ENCODE assay signal across 19 cellular contexts in the genomic region with DNA sequence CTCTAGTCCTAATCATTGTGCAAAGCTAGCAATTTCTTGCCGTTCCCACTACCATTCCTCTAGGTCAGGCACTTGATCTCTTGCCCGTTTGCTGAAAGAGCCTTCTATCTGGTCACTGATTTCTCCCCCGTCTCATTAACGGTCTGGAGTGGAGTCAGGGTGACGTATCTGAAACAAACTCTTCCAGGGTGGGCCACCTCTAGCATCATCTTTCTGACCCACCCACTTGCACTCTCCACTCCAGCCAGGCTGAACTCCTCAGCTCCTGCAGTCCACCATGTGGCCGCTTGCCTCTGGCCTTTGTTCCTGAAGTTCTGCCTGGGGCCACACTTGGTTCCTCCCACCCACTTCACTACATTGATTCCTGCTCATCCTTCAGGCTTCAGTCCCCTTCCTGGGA. TPM values are rescaled to one million over a fixed set of nuclear protein-coding genes. Genes with fewer than 3 reads are reported as not detected.
A peak's percentile ranks its signal among the peaks of the same experiment; 100 is the strongest.
DNase-seq lines count a peak whose midpoint lies in the region; ATAC-seq lines count a peak whose summit lies in the region.
"Had no signal": no experiment of that assay in that cellular context is flagged by ENCODE, and none has a peak within 500 bp of the region (broad histone marks: within the 10 kb centered on the region; RNA-seq: fewer than 3 reads in every experiment).

No MANE protein-coding gene starts in this region.

- H4K20me1 ChIP-seq in BLaER1 treated with 17β-estradiol and CSF1 and Interleukin-3, amounts not matched to agents 10 nM and 100 nM, result peaks cover 0 to 98% (median 51%) of the 10 kb centered on the region in 11 experiments; a peak in 12 of 22 replicates

- no peaks in the 10 kb centered on the region for H3K27me3 ChIP-seq in BLaER1 treated with 17β-estradiol and CSF1 and Interleukin-3, amounts not matched to agents 10 nM and 100 nM
- no peaks in the 10 kb centered on the region for H3K27me3 ChIP-seq in CD8-positive, alpha-beta memory T cell (ENCODE audit: insufficient read depth, low read length, poor library complexity, severe bottlenecking)
- no peaks in the 10 kb centered on the region for H3K27me3 ChIP-seq in naive thymus-derived CD4-positive, alpha-beta T cell (ENCODE audit: control insufficient read depth in 2 of 2, insufficient read depth in 2 of 2, low read length in 2 of 2)
- H3K27me3 ChIP-seq: cardiac muscle cell, esophagus squamous epithelium, transverse colon had no signal

- POLR2A ChIA-PET in CD8-positive, alpha-beta memory T cell (lab: Charles Lee), result no interaction called here
- POLR2A ChIA-PET in activated CD4-positive, alpha-beta memory T cell treated with anti-CD3 and anti-CD28 coated beads for 36 hours (lab: Charles Lee), result no interaction called here
- POLR2A ChIA-PET in naive thymus-derived CD4-positive, alpha-beta T cell (lab: Charles Lee), result interaction anchor here (1.2 to 3.9 kb wide), 6 partner anchors 8 to 143 kb away, joined by 3 to 26 read pairs (median 7); no protein-coding TSS in a partner anchor

- peaks cover 76 to 96% (median 87%) of the 10 kb centered on the region in 3 donors for H3K4me1 Mint-ChIP-seq in CD8-positive, alpha-beta memory T cell
- H3K4me1 Mint-ChIP-seq in activated CD4-positive, alpha-beta memory T cell treated with anti-CD3 and anti-CD28 coated beads for 36 hours (ENCODE audit: low read depth), result peaks cover 86% of the 10 kb centered on the region
- peaks cover 63 to 95% (median 92%) of the 10 kb centered on the region in 7 donors for H3K4me1 Mint-ChIP-seq in naive thymus-derived CD4-positive, alpha-beta T cell
- H3K4me1 Mint-ChIP-seq: WTC11 had no signal

- peak overlapping the region in 2 of 7 donors; percentile 12 to 49 for H3K4me3 Mint-ChIP-seq in CD8-positive, alpha-beta memory T cell
- no peak overlapping the region for H3K4me3 Mint-ChIP-seq in activated CD4-positive, alpha-beta memory T cell treated with anti-CD3 and anti-CD28 coated beads for 36 hours
- H3K4me3 Mint-ChIP-seq in naive thymus-derived CD4-positive, alpha-beta T cell, result peak overlapping the region in 8 of 10 donors; percentile 0 to 67 (median 12)
- H3K4me3 Mint-ChIP-seq: WTC11 had no signal

- H3K4me2 ChIP-seq in BLaER1 treated with 17β-estradiol and CSF1 and Interleukin-3, amounts not matched to agents 10 nM and 100 nM, result peak overlapping the region; percentile 55 to 92 (median 60); a peak in 19 of 22 replicates

- H3K9me3 ChIP-seq in BLaER1 treated with 17β-estradiol and CSF1 and Interleukin-3, amounts not matched to agents 10 nM and 100 nM (replicated peaks in 1 of 11), result peaks cover 0 to 4% (median 0%) of the 10 kb centered on the region in 11 experiments; a peak in 1 of 22 replicates
- no peaks in the 10 kb centered on the region for H3K9me3 ChIP-seq in CD8-positive, alpha-beta memory T cell (ENCODE audit: low read length)
- H3K9me3 ChIP-seq in naive thymus-derived CD4-positive, alpha-beta T cell (ENCODE audit: control insufficient read depth in 2 of 3, low read length in 3 of 3), result no peaks in the 10 kb centered on the region
- H3K9me3 ChIP-seq: esophagus squamous epithelium, left ventricle myocardium inferior, transverse colon had no signal

- H3K9me3 Mint-ChIP-seq in CD8-positive, alpha-beta memory T cell, result no peaks in the 10 kb centered on the region
- H3K9me3 Mint-ChIP-seq in activated CD4-positive, alpha-beta memory T cell treated with anti-CD3 and anti-CD28 coated beads for 36 hours, result no peaks in the 10 kb centered on the region
- H3K9me3 Mint-ChIP-seq in naive thymus-derived CD4-positive, alpha-beta T cell, result no peaks in the 10 kb centered on the region
- H3K9me3 Mint-ChIP-seq: WTC11 had no signal

- H3K36me3 ChIP-seq in BLaER1 treated with 17β-estradiol and CSF1 and Interleukin-3, amounts not matched to agents 10 nM and 100 nM, result peaks cover 0 to 79% (median 50%) of the 10 kb centered on the region in 11 experiments; a peak in 15 of 22 replicates
- H3K36me3 ChIP-seq in CD8-positive, alpha-beta memory T cell (ENCODE audit: insufficient read depth, low read length), result no peaks in the 10 kb centered on the region
- H3K36me3 ChIP-seq in naive thymus-derived CD4-positive, alpha-beta T cell (ENCODE audit: control insufficient read depth in 2 of 3, insufficient read depth in 3 of 3, low read length in 3 of 3), result peaks cover 0 to 5% (median 4%) of the 10 kb centered on the region in 3 experiments
- H3K36me3 ChIP-seq: cardiac muscle cell, esophagus squamous epithelium, left ventricle myocardium inferior, transverse colon had no signal

- H3K36me3 Mint-ChIP-seq in CD8-positive, alpha-beta memory T cell, result peaks cover 0 to 17% (median 3%) of the 10 kb centered on the region in 3 donors
- peaks cover 24% of the 10 kb centered on the region for H3K36me3 Mint-ChIP-seq in activated CD4-positive, alpha-beta memory T cell treated with anti-CD3 and anti-CD28 coated beads for 36 hours
- H3K36me3 Mint-ChIP-seq in naive thymus-derived CD4-positive, alpha-beta T cell, result peaks cover 0 to 39% (median 15%) of the 10 kb centered on the region in 5 donors
- H3K36me3 Mint-ChIP-seq: WTC11 had no signal

- intact Hi-C loops in activated CD4-positive, alpha-beta memory T cell treated with anti-CD3 and anti-CD28 coated beads for 36 hours (cut with micrococcal nuclease), result no loop called here
- intact Hi-C loops in naive thymus-derived CD4-positive, alpha-beta T cell (cut with micrococcal nuclease), result no loop called here

- H3K27me3 Mint-ChIP-seq in CD8-positive, alpha-beta memory T cell, result no peaks in the 10 kb centered on the region
- no peaks in the 10 kb centered on the region for H3K27me3 Mint-ChIP-seq in activated CD4-positive, alpha-beta memory T cell treated with anti-CD3 and anti-CD28 coated beads for 36 hours
- no peaks in the 10 kb centered on the region for H3K27me3 Mint-ChIP-seq in naive thymus-derived CD4-positive, alpha-beta T cell

- no peak for DNase-seq in CD8-positive, alpha-beta memory T cell
- no peak for DNase-seq in activated CD4-positive, alpha-beta memory T cell treated with anti-CD3 and anti-CD28 coated beads for 36 hours
- no peak for DNase-seq in naive thymus-derived CD4-positive, alpha-beta T cell
- DNase-seq in LoVo (ENCODE audit: low spot score), result no peak
- no peak for DNase-seq in NCI-H2196 (lab: John Stamatoyannopoulos, UW; ENCODE audit: unreplicated experiment)
- DNase-seq: DMS79 treated with DMSO at 0.1 percent for 48 hours, esophagus squamous epithelium, left ventricle myocardium inferior, MM.1S, NCI-H1930, NCI-H510A, Right ventricle myocardium superior, small intestine, transverse colon had no signal

- peak overlapping the region in 6 of 8 donors; percentile 0 to 73 (median 56) for H3K27ac Mint-ChIP-seq in CD8-positive, alpha-beta memory T cell
- H3K27ac Mint-ChIP-seq in activated CD4-positive, alpha-beta memory T cell treated with anti-CD3 and anti-CD28 coated beads for 36 hours, result peak overlapping the region; percentile 5
- H3K27ac Mint-ChIP-seq in naive thymus-derived CD4-positive, alpha-beta T cell, result peak overlapping the region; percentile 3 to 95 (median 73)
- H3K27ac Mint-ChIP-seq: WTC11 had no signal

- CTCF ChIA-PET in CD8-positive, alpha-beta memory T cell (lab: Charles Lee), result interaction anchor here (0.8 to 3.9 kb wide), 3 partner anchors 12 to 152 kb away, joined by 4 to 25 read pairs (median 10); no protein-coding TSS in a partner anchor
- CTCF ChIA-PET in activated CD4-positive, alpha-beta memory T cell treated with anti-CD3 and anti-CD28 coated beads for 36 hours (lab: Charles Lee), result interaction anchor here (5.5 kb wide), 1 partner anchor 12 kb away, joined by 32 read pairs; no protein-coding TSS in a partner anchor
- CTCF ChIA-PET in naive thymus-derived CD4-positive, alpha-beta T cell (lab: Charles Lee), result interaction anchor here (2.1 kb wide), 1 partner anchor 11 kb away, joined by 13 read pairs; no protein-coding TSS in a partner anchor

- no peak overlapping the region for H3K4me3 ChIP-seq in BLaER1 treated with 17β-estradiol and CSF1 and Interleukin-3, amounts not matched to agents 10 nM and 100 nM
- no peak overlapping the region for H3K4me3 ChIP-seq in CD8-positive, alpha-beta memory T cell (ENCODE audit: low read length)
- no peak overlapping the region for H3K4me3 ChIP-seq in naive thymus-derived CD4-positive, alpha-beta T cell (ENCODE audit: low read length)
- H3K4me3 ChIP-seq: cardiac muscle cell, esophagus squamous epithelium, left ventricle myocardium inferior, transverse colon had no signal

- H3K9ac ChIP-seq in BLaER1 treated with 17β-estradiol and CSF1 and Interleukin-3, amounts not matched to agents 10 nM and 100 nM, result no peak overlapping the region
- H3K9ac ChIP-seq: parathyroid adenoma had no signal

- H3K27ac ChIP-seq in BLaER1 treated with 17β-estradiol and CSF1 and Interleukin-3, amounts not matched to agents 10 nM and 100 nM, result peak overlapping the region in 8 of 11 experiments; percentile 2 to 72 (median 44); a peak in 7 of 22 replicates
- no peak overlapping the region for H3K27ac ChIP-seq in CD8-positive, alpha-beta memory T cell (ENCODE audit: low read depth, low read length)
- no peak overlapping the region for H3K27ac ChIP-seq in naive thymus-derived CD4-positive, alpha-beta T cell (ENCODE audit: low read depth, low read length)
- H3K27ac ChIP-seq: cardiac muscle cell, esophagus squamous epithelium, parathyroid adenoma, transverse colon had no signal

- H3K4me1 ChIP-seq in BLaER1 treated with 17β-estradiol and CSF1 and Interleukin-3, amounts not matched to agents 10 nM and 100 nM, result peaks cover 60 to 90% (median 79%) of the 10 kb centered on the region in 10 experiments
- H3K4me1 ChIP-seq in CD8-positive, alpha-beta memory T cell (ENCODE audit: insufficient read depth, low read length), result peaks cover 60% of the 10 kb centered on the region
- peaks cover 39 to 49% of the 10 kb centered on the region in 2 donors for H3K4me1 ChIP-seq in naive thymus-derived CD4-positive, alpha-beta T cell (ENCODE audit: control insufficient read depth in 2 of 2, insufficient read depth in 2 of 2, low read length in 2 of 2)
- H3K4me1 ChIP-seq: parathyroid adenoma had no signal

- ATAC-seq in naive thymus-derived CD4-positive, alpha-beta T cell, result no peak
- no peak for ATAC-seq in GM18870 (IDR thresholded peaks at IDR 0.05; ENCODE audit: unreplicated experiment)
- ATAC-seq: WTC11 had no signal

RNA-seq across cellular contexts. Expression of a gene that starts 13.3 kb away (rescaled TPM):
- 10 to 100 TPM; 58.9 to 60.5 TPM for total RNA-seq in CD8-positive, alpha-beta memory T cell
- polyA plus RNA-seq in CD8-positive, alpha-beta memory T cell, result 29.8 TPM
- 10 to 100 TPM; 66.9 to 67.9 TPM for total RNA-seq in activated CD4-positive, alpha-beta memory T cell treated with anti-CD3 and anti-CD28 coated beads for 36 hours
- total RNA-seq in naive thymus-derived CD4-positive, alpha-beta T cell, result 100 to 1,000 TPM in 3 of 5 experiments, 10 to 100 TPM in 2; 38.3 to 154 (median 126) TPM
- 10 to 100 TPM; 32.7 to 39.6 TPM for polyA plus RNA-seq in naive thymus-derived CD4-positive, alpha-beta T cell

Comparison
In these comparisons a context has a peak if more than half of its experiments do, and no peak if none do; other contexts are left out.
1. H3K27ac ChIP-seq: peak in BLaER1 treated with 17β-estradiol and CSF1 and Interleukin-3, amounts not matched to agents 10 nM and 100 nM (8 of 11); none in CD8-positive, alpha-beta memory T cell (single experiment) and naive thymus-derived CD4-positive, alpha-beta T cell (single experiment).
2. H3K27ac Mint-ChIP-seq: peak in every context shown above with its lines; median percentile 73 in naive thymus-derived CD4-positive, alpha-beta T cell; 56 in CD8-positive, alpha-beta memory T cell; 5 in activated CD4-positive, alpha-beta memory T cell treated with anti-CD3 and anti-CD28 coated beads for 36 hours.